ENCODE assay signal across 16 cellular contexts in genomic region chr17:45114117-45114932, GRCh38. TPM values are rescaled to one million over a fixed set of nuclear protein-coding genes. Genes with fewer than 3 reads are reported as not detected.
DNase-seq lines count a peak whose midpoint lies in the region; ATAC-seq, FAIRE-seq and TF ChIP-seq lines count a peak whose summit lies in the region.
"Had no signal": no experiment of that assay in that cellular context is flagged by ENCODE, and none has a peak within 500 bp of the region (broad histone marks: within the 10 kb centered on the region; RNA-seq: fewer than 3 reads in every experiment).

No MANE protein-coding gene starts in this region.

- no peak overlapping the region for H3K4me2 ChIP-seq in trophoblast cell (ENCODE audit: low read length)
- H3K4me2 ChIP-seq in PC-3 (ENCODE audit: low read length): no peak overlapping the region

- no peak overlapping the region for H4K8ac ChIP-seq in trophoblast cell (ENCODE audit: low read depth, low read length)

- H3K9ac ChIP-seq in HUES6 (ENCODE audit: low read length) (no peak overlapping the region), iPS-20b (ENCODE audit: low read depth, low read length) (no peak overlapping the region), trophoblast cell (ENCODE audit: low read length) (no peak overlapping the region), PC-3 (ENCODE audit: low read length) (no peak overlapping the region)

- H3K14ac ChIP-seq in trophoblast cell (ENCODE audit: low read length): peak overlapping the region; percentile 8

- H3K4me3 ChIP-seq in HUES6 (ENCODE audit: low read depth, low read length) (no peak overlapping the region), iPS-20b (ENCODE audit: low read length) (no peak overlapping the region), trophoblast cell (ENCODE audit: low read depth, low read length) (no peak overlapping the region), PC-3 (ENCODE audit: low read length) (no peak overlapping the region), coronary artery (no peak overlapping the region)

- peak overlapping the region; percentile 54; the same call in 1 of the 2 replicates for H3K27ac ChIP-seq in HUES6 (ENCODE audit: low read depth, low read length)
- H3K27ac ChIP-seq in iPS-20b (ENCODE audit: low read length): peak overlapping the region; percentile 24
- no peak overlapping the region for H3K27ac ChIP-seq in trophoblast cell (ENCODE audit: low read depth, low read length)
- H3K27ac ChIP-seq in PC-3 (ENCODE audit: low read length): no peak overlapping the region
- H3K27ac ChIP-seq in coronary artery: peak overlapping the region in 1 of 2 donors; percentile 87

- peak overlapping the region; percentile 66 for H4K91ac ChIP-seq in trophoblast cell (ENCODE audit: low read depth, low read length)

- peaks cover 4% of the 10 kb centered on the region for H3K79me1 ChIP-seq in trophoblast cell (ENCODE audit: low read length)

- CTCF ChIA-PET in PC-3 (lab: Charles Lee): interaction anchor here (0.7 kb wide), 1 partner anchor 21 kb away, joined by 4 read pairs; the partner anchor contains the start of gene ACBD4

- no TSS peak for BruUV-seq in PC-3 (replicated peaks; lab: Mats Ljungman, UMichigan)

- POLR2A ChIA-PET in PC-3 (lab: Charles Lee; ENCODE audit: unreplicated experiment): no interaction called here

- no peaks in the 10 kb centered on the region for H3K9me3 ChIP-seq in HUES6 (ENCODE audit: control insufficient read depth, insufficient read depth, low read depth, low read length)
- H3K9me3 ChIP-seq in iPS-20b (ENCODE audit: insufficient read depth, low read depth, low read length): no peaks in the 10 kb centered on the region
- H3K9me3 ChIP-seq in trophoblast cell (ENCODE audit: insufficient read depth, low read depth, low read length): peaks cover 2% of the 10 kb centered on the region
- H3K9me3 ChIP-seq in PC-3 (ENCODE audit: low read length): no peaks in the 10 kb centered on the region

- no peak overlapping the region for H2AK5ac ChIP-seq in trophoblast cell (ENCODE audit: low read length)

- no peaks in the 10 kb centered on the region for H3K27me3 ChIP-seq in HUES6 (ENCODE audit: control insufficient read depth, insufficient read depth, low read length)
- no peaks in the 10 kb centered on the region for H3K27me3 ChIP-seq in iPS-20b (ENCODE audit: insufficient read depth, low read length)
- no peaks in the 10 kb centered on the region for H3K27me3 ChIP-seq in trophoblast cell (ENCODE audit: insufficient read depth, low read length)
- no peaks in the 10 kb centered on the region for H3K27me3 ChIP-seq in PC-3 (ENCODE audit: low read length)

- H2BK120ac ChIP-seq in trophoblast cell (ENCODE audit: insufficient read depth, low read length, poor library complexity): peak overlapping the region; percentile 48

- peaks cover 23% of the 10 kb centered on the region for H3K36me3 ChIP-seq in HUES6 (ENCODE audit: control insufficient read depth, insufficient read depth, low read length)
- no peaks in the 10 kb centered on the region for H3K36me3 ChIP-seq in iPS-20b (ENCODE audit: insufficient read depth, low read depth, low read length)
- peaks cover 19 to 23% of the 10 kb centered on the region in 2 experiments for H3K36me3 ChIP-seq in trophoblast cell (ENCODE audit: control insufficient read depth in 1 of 2, insufficient read depth in 2 of 2, low read length in 2 of 2)
- no peaks in the 10 kb centered on the region; the same call in 1 of the 2 replicates for H3K36me3 ChIP-seq in PC-3 (ENCODE audit: low read depth, low read length)

- peak overlapping the region; percentile 4 for H3K4ac ChIP-seq in trophoblast cell (ENCODE audit: low read depth, low read length)

- H3K4me1 ChIP-seq in HUES6 (ENCODE audit: control insufficient read depth, insufficient read depth, low read length): peaks cover 7% of the 10 kb centered on the region; the same call in 1 of the 2 replicates
- H3K4me1 ChIP-seq in iPS-20b (ENCODE audit: insufficient read depth, low read length): peaks cover 4% of the 10 kb centered on the region; the same call in 1 of the 2 replicates
- peaks cover 9 to 11% of the 10 kb centered on the region in 2 experiments for H3K4me1 ChIP-seq in trophoblast cell (ENCODE audit: control insufficient read depth in 1 of 2, insufficient read depth in 2 of 2, low read length in 2 of 2)
- H3K4me1 ChIP-seq in PC-3 (ENCODE audit: insufficient read depth, low read length): no peaks in the 10 kb centered on the region

- WGBS in trophoblast cell (ENCODE audit: extremely low coverage, insufficient coverage, insufficient read length): no CpG with 5 or more reads among the region's 19 CpGs

- no peak overlapping the region for H4K12ac ChIP-seq in trophoblast cell (ENCODE audit: low read depth, low read length)

- FAIRE-seq in H54 (lab: Jason Lieb, UNC): no peak
- FAIRE-seq: GM18507 had no signal

- no peaks in the 10 kb centered on the region for H4K20me1 ChIP-seq in PC-3 (ENCODE audit: low read length)

- intact Hi-C loops in PC-3 (cut with micrococcal nuclease): no loop called here

- TF ChIP-seq CTCF in PC-3 (conservative IDR thresholded peaks at IDR 0.05; ENCODE audit: low read depth, low read length) (no peak), coronary artery (IDR thresholded peaks at IDR 0.05) (no peak)

- no peak overlapping the region for H3K18ac ChIP-seq in trophoblast cell (ENCODE audit: low read length)

- DNase-seq in ELF-1 (ENCODE audit: low read depth, low spot score): peak; percentile 79
- peak; percentile 93 to 95 for DNase-seq in trophoblast cell
- no peak for DNase-seq in PC-3
- DNase-seq in H54 (ENCODE audit: insufficient read length, low spot score): no peak
- DNase-seq in coronary artery (ENCODE audit: low spot score): no peak
- DNase-seq: DMS153, MM.1S, NCI-H1105 treated with DMSO at 0.1 percent for 48 hours, NCI-H187 treated with DMSO at 0.1 percent for 48 hours, NCI-H446 treated with DMSO at 0.1 percent for 48 hours, NCI-H748 treated with DMSO at 0.1 percent for 48 hours, SHP77 had no signal

- no peak for TF ChIP-seq POLR2A in H54 (IDR thresholded peaks at IDR 0.05; ENCODE audit: low read depth, low read length)

- peak overlapping the region; percentile 5 for H2BK5ac ChIP-seq in trophoblast cell (ENCODE audit: low read depth, low read length, poor library complexity)

- H3K79me2 ChIP-seq in trophoblast cell (ENCODE audit: control insufficient read depth, insufficient read depth, low read length, poor library complexity): no peaks in the 10 kb centered on the region
- H3K79me2 ChIP-seq in PC-3 (ENCODE audit: low read length): no peaks in the 10 kb centered on the region

- no peak overlapping the region for H3K23ac ChIP-seq in trophoblast cell (ENCODE audit: low read length)

- peak overlapping the region; percentile 42 for H2BK12ac ChIP-seq in trophoblast cell (ENCODE audit: low read length)

- H2AFZ ChIP-seq in trophoblast cell (ENCODE audit: insufficient read depth, low read length, poor library complexity): no peak overlapping the region
- no peak overlapping the region for H2AFZ ChIP-seq in PC-3 (ENCODE audit: low read length)

- ATAC-seq in HG03432 (IDR thresholded peaks at IDR 0.05; ENCODE audit: unreplicated experiment) (no peak), PC-3 (no peak)

- H3K9me2 ChIP-seq in PC-3 (replicated peaks; ENCODE audit: low read length): no peaks in the 10 kb centered on the region

- H3F3A ChIP-seq in PC-3 (ENCODE audit: low read length, unreplicated experiment): no peaks in the 10 kb centered on the region

RNA-seq across cellular contexts. Expression of gene PLCD3, which starts 18.0 kb away (rescaled TPM):
- polyA plus RNA-seq in trophoblast cell (2013): 53.9 and 61.0 TPM in 2 replicates
- 35.1 and 55.3 TPM in 2 replicates for total RNA-seq in PC-3 (2014; rRNA removed)

RNA-seq across cellular contexts. Expression of gene ACBD4, which starts 21.2 kb away (rescaled TPM):
- 3.8 TPM in 2 replicates for polyA plus RNA-seq in trophoblast cell (2013)
- 12.9 and 17.3 TPM in 2 replicates for total RNA-seq in PC-3 (2014; rRNA removed)

RNA-seq across cellular contexts. Expression of gene HEXIM1, which starts 34.0 kb away (rescaled TPM):
- polyA plus RNA-seq in trophoblast cell (2013): 108 and 114 TPM in 2 replicates
- 47.3 and 59.0 TPM in 2 replicates for total RNA-seq in PC-3 (2014; rRNA removed)

RNA-seq across cellular contexts. Expression of gene HEXIM2, which starts 47.4 kb away (rescaled TPM):
- 4.2 and 4.3 TPM in 2 replicates for polyA plus RNA-seq in trophoblast cell (2013)
- 19.9 and 30.5 TPM in 2 replicates for total RNA-seq in PC-3 (2014; rRNA removed)

RNA-seq across cellular contexts. Expression of gene NMT1, which starts 53.2 kb away (rescaled TPM):
- 114 and 115 TPM in 2 replicates for polyA plus RNA-seq in trophoblast cell (2013)
- total RNA-seq in PC-3 (2014; rRNA removed): 99.2 and 117 TPM in 2 replicates

Comparison
In these comparisons a context has a peak if more than half of its experiments do, and no peak if none do; other contexts are left out.
1. DNase-seq: peak in ELF-1 (single experiment) and trophoblast cell (2 of 2); none in PC-3 (single experiment), H54 (single experiment) and coronary artery (single experiment).
2. H3K27ac ChIP-seq: peak in HUES6 (single experiment) and iPS-20b (single experiment); none in trophoblast cell (single experiment) and PC-3 (single experiment).